In the genomic region with DNA sequence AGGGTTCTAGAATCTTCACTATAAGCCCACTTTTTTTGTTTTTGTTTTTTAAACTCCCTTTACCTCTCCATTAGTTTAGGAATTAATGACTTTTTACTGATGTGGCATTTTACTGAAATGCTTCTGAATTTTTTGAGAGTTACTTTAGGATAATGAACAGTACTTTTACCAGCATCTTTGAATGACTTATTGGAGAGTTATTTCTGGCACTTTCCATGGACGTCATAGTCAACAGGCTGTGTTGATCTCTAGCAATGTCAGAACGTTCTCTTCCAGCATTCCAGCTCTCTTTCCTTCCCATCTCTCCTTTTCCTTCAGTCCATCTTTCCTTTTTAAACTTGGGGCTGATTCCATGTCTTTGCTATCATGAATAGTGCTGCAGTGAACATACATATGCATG, we compare ENCODE assay signal across 1 cellular context.
TF ChIP-seq lines count a peak whose summit lies in the region.

No MANE protein-coding gene starts in this region.

TF ChIP-seq in GM23338, 12 proteins besides CTCF, POLR2A, EP300 and RAD21 (continued from another document):
- TF ChIP-seq, protein P1, sequence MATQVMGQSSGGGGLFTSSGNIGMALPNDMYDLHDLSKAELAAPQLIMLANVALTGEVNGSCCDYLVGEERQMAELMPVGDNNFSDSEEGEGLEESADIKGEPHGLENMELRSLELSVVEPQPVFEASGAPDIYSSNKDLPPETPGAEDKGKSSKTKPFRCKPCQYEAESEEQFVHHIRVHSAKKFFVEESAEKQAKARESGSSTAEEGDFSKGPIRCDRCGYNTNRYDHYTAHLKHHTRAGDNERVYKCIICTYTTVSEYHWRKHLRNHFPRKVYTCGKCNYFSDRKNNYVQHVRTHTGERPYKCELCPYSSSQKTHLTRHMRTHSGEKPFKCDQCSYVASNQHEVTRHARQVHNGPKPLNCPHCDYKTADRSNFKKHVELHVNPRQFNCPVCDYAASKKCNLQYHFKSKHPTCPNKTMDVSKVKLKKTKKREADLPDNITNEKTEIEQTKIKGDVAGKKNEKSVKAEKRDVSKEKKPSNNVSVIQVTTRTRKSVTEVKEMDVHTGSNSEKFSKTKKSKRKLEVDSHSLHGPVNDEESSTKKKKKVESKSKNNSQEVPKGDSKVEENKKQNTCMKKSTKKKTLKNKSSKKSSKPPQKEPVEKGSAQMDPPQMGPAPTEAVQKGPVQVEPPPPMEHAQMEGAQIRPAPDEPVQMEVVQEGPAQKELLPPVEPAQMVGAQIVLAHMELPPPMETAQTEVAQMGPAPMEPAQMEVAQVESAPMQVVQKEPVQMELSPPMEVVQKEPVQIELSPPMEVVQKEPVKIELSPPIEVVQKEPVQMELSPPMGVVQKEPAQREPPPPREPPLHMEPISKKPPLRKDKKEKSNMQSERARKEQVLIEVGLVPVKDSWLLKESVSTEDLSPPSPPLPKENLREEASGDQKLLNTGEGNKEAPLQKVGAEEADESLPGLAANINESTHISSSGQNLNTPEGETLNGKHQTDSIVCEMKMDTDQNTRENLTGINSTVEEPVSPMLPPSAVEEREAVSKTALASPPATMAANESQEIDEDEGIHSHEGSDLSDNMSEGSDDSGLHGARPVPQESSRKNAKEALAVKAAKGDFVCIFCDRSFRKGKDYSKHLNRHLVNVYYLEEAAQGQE (IDR thresholded peaks at IDR 0.05; ENCODE audit: unreplicated experiment): no peak
- no peak for TF ChIP-seq ZNF331 (CRISPR knock-in tag; IDR thresholded peaks at IDR 0.05; ENCODE audit: low read depth)
- TF ChIP-seq NANOG (IDR thresholded peaks at IDR 0.05; ENCODE audit: borderline replicate concordance): no peak
- no peak for TF ChIP-seq JUNB (IDR thresholded peaks at IDR 0.05; ENCODE audit: unreplicated experiment)
- no peak for TF ChIP-seq EZH2 (IDR thresholded peaks at IDR 0.05; ENCODE audit: low read depth, unreplicated experiment)
- no peak for TF ChIP-seq CREB1 (CRISPR knock-in tag; IDR thresholded peaks at IDR 0.05; ENCODE audit: low read depth)
- no peak for TF ChIP-seq STAT1 (IDR thresholded peaks at IDR 0.05; ENCODE audit: unreplicated experiment)
